ENCODE assay signal across 25 cellular contexts in genomic region chr1:191504999-191505398, GRCh38.
"Had no signal": no experiment of that assay in that cellular context is flagged by ENCODE, and none has a peak within 500 bp of the region (broad histone marks: within the 10 kb centered on the region; RNA-seq: fewer than 3 reads in every experiment).

No MANE protein-coding gene starts in this region.

- FAIRE-seq: small intestine, urothelium cell line had no signal

- H3K4me1 ChIP-seq: neural progenitor cell, parathyroid adenoma, psoas muscle, right lobe of liver, sigmoid colon, stomach, testis, tibial artery, transverse colon, vagina had no signal

- H3K9me3 ChIP-seq: ovary, psoas muscle, right lobe of liver, sigmoid colon, stomach, testis, tibial artery, transverse colon, vagina had no signal

- H3K9ac ChIP-seq: neural progenitor cell, parathyroid adenoma had no signal

- H3K4me3 ChIP-seq: neural progenitor cell, ovary, psoas muscle, right lobe of liver, sigmoid colon, stomach, testis, tibial artery, transverse colon, vagina had no signal

- H3K36me3 ChIP-seq: neural progenitor cell, ovary, right lobe of liver, sigmoid colon, stomach, tibial artery, transverse colon, vagina had no signal

- ATAC-seq: naive thymus-derived CD4-positive, alpha-beta T cell; natural killer cell; psoas muscle; right cardiac atrium; right lobe of liver; stimulated activated effector memory CD8-positive, alpha-beta T cell treated with anti-CD3 and anti-CD28 coated beads, Interleukin-12 subunit alpha, Interleukin-12 subunit beta, amount 100 ng/mL, for 72 hours; stimulated activated naive B cell treated with anti-CD40 and anti-IgM and Interleukin-4, amounts not matched to agents 10 μg/mL and 1 μg/mL and 100 μg/mL, for 72 hours had no signal

- DNase-seq: naive thymus-derived CD4-positive, alpha-beta T cell; natural killer cell; occipital lobe; ovary; posterior cingulate gyrus; psoas muscle; right cardiac atrium; right lobe of liver; sigmoid colon; small intestine; stimulated activated CD4-positive, alpha-beta T cell treated with anti-CD3 and anti-CD28 coated beads, Interleukin-15, amount 100 ng/mL, for 24 hours; stimulated activated CD4-positive, alpha-beta T cell treated with anti-CD3 and anti-CD28 coated beads, Interleukin-2, amount 100 ng/mL, for 24 hours; stimulated activated CD4-positive, alpha-beta T cell treated with anti-CD3 and anti-CD28 coated beads, Interleukin-2, amount 100 ng/mL, for 48 hours; stimulated activated CD4-positive, alpha-beta T cell treated with anti-CD3 and anti-CD28 coated beads, Interleukin-4, amount 100 ng/mL, for 24 hours; stimulated activated naive B cell treated with anti-CD40 and anti-IgM and Interleukin-4, amounts not matched to agents 10 μg/mL and 1 μg/mL and 100 μg/mL, for 72 hours; stimulated activated naive CD4-positive, alpha-beta T cell treated with Interleukin-2 at 50 U/mL for 16 hours; stomach; testis; tibial artery; transverse colon had no signal

- H3K79me2 ChIP-seq: parathyroid adenoma had no signal

- H3K27ac ChIP-seq: neural progenitor cell, ovary, parathyroid adenoma, psoas muscle, right lobe of liver, sigmoid colon, stomach, testis, tibial artery, transverse colon, vagina had no signal

- H2AFZ ChIP-seq: neural progenitor cell, parathyroid adenoma had no signal

- H3K27me3 ChIP-seq: neural progenitor cell, ovary, right lobe of liver, sigmoid colon, stomach, testis, tibial artery, transverse colon, vagina had no signal

- H3K4me2 ChIP-seq: neural progenitor cell had no signal
